8 cellular contexts compared by ENCODE assay signal in the genomic region with DNA sequence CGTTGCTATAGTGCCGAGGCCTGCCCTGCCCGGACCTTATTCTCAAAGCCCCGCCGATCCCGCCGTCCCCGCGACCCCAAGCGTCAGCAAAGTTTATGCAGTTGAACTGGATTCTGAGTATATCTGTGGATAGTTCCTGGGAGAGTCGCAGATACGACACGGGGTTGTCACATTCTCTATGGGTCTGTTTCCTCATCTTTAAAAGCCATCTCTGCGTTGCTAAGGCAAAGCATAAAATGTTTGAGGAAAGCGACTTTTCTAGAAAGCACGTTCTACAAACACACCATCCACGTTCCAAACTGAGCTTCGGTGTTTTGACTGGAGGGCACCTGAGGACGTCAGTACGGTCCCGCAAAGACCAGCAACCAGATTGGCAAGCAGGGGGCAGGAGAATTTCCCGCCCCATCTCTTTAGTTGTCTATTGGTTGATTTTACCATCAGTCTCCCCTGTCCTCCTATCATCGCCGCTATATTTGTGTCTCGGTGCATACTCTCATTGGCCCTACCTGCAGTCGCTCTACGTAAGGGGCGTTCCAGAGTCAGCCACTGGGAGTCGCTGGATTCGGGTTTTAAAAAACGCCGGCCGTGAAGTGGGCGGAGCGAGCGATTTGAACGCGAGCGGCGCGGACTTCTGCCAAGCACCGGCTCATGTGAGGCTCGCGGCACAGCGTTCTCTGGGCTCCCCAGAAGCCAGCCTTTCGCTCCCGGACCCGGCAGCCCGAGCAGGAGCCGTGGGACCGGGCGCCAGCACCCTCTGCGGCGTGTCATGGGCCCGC. TPM values are rescaled to one million over a fixed set of nuclear protein-coding genes. Genes with fewer than 3 reads are reported as not detected.
DNase-seq lines count a peak whose midpoint lies in the region; ATAC-seq and TF ChIP-seq lines count a peak whose summit lies in the region.

A gene (plus strand): TSS at position 626 of the 776 bp plus-strand sequence. CDS start 141 bp downstream, at position 767.

- peaks cover 12% of the 10 kb centered on the region for H3K4me1 ChIP-seq in osteoblast (ENCODE audit: insufficient read depth, low read length)
- peaks cover 10 to 12% of the 10 kb centered on the region in 2 donors for H3K4me1 ChIP-seq in thyroid gland

- peak; percentile 98 for ATAC-seq in HG02623 (IDR thresholded peaks at IDR 0.05; ENCODE audit: unreplicated experiment)

- H3K4me2 ChIP-seq in osteoblast (ENCODE audit: insufficient read depth, low read length) = peak within 1 kb of the TSS; percentile 93

- H3K27me3 Mint-ChIP-seq in activated naive CD8-positive, alpha-beta T cell = peaks cover 9% of the 10 kb centered on the region
- H3K27me3 Mint-ChIP-seq in glutamatergic neuron (ENCODE audit: unreplicated experiment) = no peaks in the 10 kb centered on the region

- H3K4me3 ChIP-seq in osteoblast (ENCODE audit: insufficient read depth, low read length) = peak within 1 kb of the TSS; percentile 89
- peak within 1 kb of the TSS in 2 of 3 donors; percentile 45 to 69 for H3K4me3 ChIP-seq in thyroid gland (replicated peaks in 1 of 3)

- TF ChIP-seq POLR2A in thyroid gland (IDR thresholded peaks at IDR 0.05) = no peak

- peak; percentile 99 for DNase-seq in GM10266 (ENCODE audit: extremely low spot score)
- DNase-seq in NCI-H1105 (lab: John Stamatoyannopoulos, UW) = peak; percentile 94
- DNase-seq in SKM-1 treated with dmso at 0.1 percent for 144 hours (lab: John Stamatoyannopoulos, UW; ENCODE audit: unreplicated experiment) = peak; percentile 98
- peak; percentile 95 for DNase-seq in glutamatergic neuron
- DNase-seq in osteoblast (ENCODE audit: insufficient read length, low spot score, missing footprints) = peak; percentile 99
- DNase-seq in thyroid gland = peak; percentile 97 to 98

- peak within 1 kb of the TSS; percentile 84 for H3K4me3 Mint-ChIP-seq in activated naive CD8-positive, alpha-beta T cell
- peak within 1 kb of the TSS; percentile 87 for H3K4me3 Mint-ChIP-seq in glutamatergic neuron (ENCODE audit: unreplicated experiment)

- H3K27ac ChIP-seq in osteoblast (ENCODE audit: low read depth, low read length) = peak within 1 kb of the TSS; percentile 60
- peak within 1 kb of the TSS in 2 of 3 donors; percentile 50 to 67 for H3K27ac ChIP-seq in thyroid gland

- peak within 1 kb of the TSS; percentile 83 for H3K27ac Mint-ChIP-seq in activated naive CD8-positive, alpha-beta T cell
- H3K27ac Mint-ChIP-seq in glutamatergic neuron (ENCODE audit: unreplicated experiment) = peak within 1 kb of the TSS; percentile 29

- peaks cover 5% of the 10 kb centered on the region for H3K36me3 Mint-ChIP-seq in activated naive CD8-positive, alpha-beta T cell
- peaks cover under 1% of the 10 kb centered on the region for H3K36me3 Mint-ChIP-seq in glutamatergic neuron (ENCODE audit: unreplicated experiment)

- H3K79me2 ChIP-seq in osteoblast (ENCODE audit: insufficient read depth, low read length) = peaks cover 44% of the 10 kb centered on the region

- 2 to 3% methylated on average over 33 to 34 of the region's 55 CpGs for WGBS in thyroid gland, 2 donors

- TF ChIP-seq CTCF in GM10266 (IDR thresholded peaks at IDR 0.05; ENCODE audit: control insufficient read depth, insufficient read depth, low read depth, missing control alignments) (no peak), glutamatergic neuron (IDR thresholded peaks at IDR 0.05; ENCODE audit: partially characterized antibody, unreplicated experiment) (peak; percentile 72), osteoblast (IDR thresholded peaks at IDR 0.05; ENCODE audit: extremely low read depth, low read depth, low read length) (no peak), thyroid gland (IDR thresholded peaks at IDR 0.05) (peak in 2 of 6 experiments; percentile 24 to 38)

- no peaks in the 10 kb centered on the region for H3K9me3 Mint-ChIP-seq in activated naive CD8-positive, alpha-beta T cell (ENCODE audit: low read depth)
- no peaks in the 10 kb centered on the region for H3K9me3 Mint-ChIP-seq in glutamatergic neuron (ENCODE audit: unreplicated experiment)

- H4K20me1 ChIP-seq in osteoblast (ENCODE audit: insufficient read depth, low read length) = no peaks in the 10 kb centered on the region

- H3K27me3 ChIP-seq in osteoblast (ENCODE audit: insufficient read depth, low read length) (no peaks in the 10 kb centered on the region), thyroid gland (no peaks in the 10 kb centered on the region)

- H3K36me3 ChIP-seq in osteoblast (ENCODE audit: insufficient read depth, low read length) = peaks cover 8% of the 10 kb centered on the region
- peaks cover 4 to 6% of the 10 kb centered on the region in 2 donors for H3K36me3 ChIP-seq in thyroid gland

- intact Hi-C loops in thyroid gland (cut with DNase I) = no loop called here

- H3K9me3 ChIP-seq in osteoblast (ENCODE audit: low read depth, low read length) = no peaks in the 10 kb centered on the region
- no peaks in the 10 kb centered on the region for H3K9me3 ChIP-seq in thyroid gland

- peak within 1 kb of the TSS; percentile 92 for H2AFZ ChIP-seq in osteoblast (ENCODE audit: low read length)

- peaks cover 12% of the 10 kb centered on the region for H3K4me1 Mint-ChIP-seq in activated naive CD8-positive, alpha-beta T cell (ENCODE audit: low read depth)
- H3K4me1 Mint-ChIP-seq in glutamatergic neuron (ENCODE audit: low read depth, unreplicated experiment) = no peaks in the 10 kb centered on the region

RNA-seq across cellular contexts. Expression of the gene that starts here (rescaled TPM):
- total RNA-seq in glutamatergic neuron (ENCODE audit: unreplicated experiment) (4.7 TPM), osteoblast (2.2 and 2.9 TPM in 2 replicates), thyroid gland (under 1 TPM in 1 of 4 donors, not detected in 3; 0.67 TPM)

Comparison
In these comparisons a context has a peak if more than half of its experiments do, and no peak if none do; other contexts are left out.
1. Peak in every context shown above with its lines: DNase-seq, ATAC-seq, H3K4me3 ChIP-seq and H3K27ac ChIP-seq.
2. Peak in DNase-seq, H3K4me3 ChIP-seq and H3K27ac ChIP-seq in thyroid gland; RNA of the gene not detected or under 1 TPM.